In genomic region chr12:92363295-92364146, GRCh38 we compare ENCODE assay signal across 1 cellular context.
TF ChIP-seq lines count a peak whose summit lies in the region.

No MANE protein-coding gene starts in this region.

TF ChIP-seq in GM12878, 131 proteins besides CTCF, POLR2A, EP300 and RAD21 (continued from another document and continues in another):
- TF ChIP-seq, protein P1, sequence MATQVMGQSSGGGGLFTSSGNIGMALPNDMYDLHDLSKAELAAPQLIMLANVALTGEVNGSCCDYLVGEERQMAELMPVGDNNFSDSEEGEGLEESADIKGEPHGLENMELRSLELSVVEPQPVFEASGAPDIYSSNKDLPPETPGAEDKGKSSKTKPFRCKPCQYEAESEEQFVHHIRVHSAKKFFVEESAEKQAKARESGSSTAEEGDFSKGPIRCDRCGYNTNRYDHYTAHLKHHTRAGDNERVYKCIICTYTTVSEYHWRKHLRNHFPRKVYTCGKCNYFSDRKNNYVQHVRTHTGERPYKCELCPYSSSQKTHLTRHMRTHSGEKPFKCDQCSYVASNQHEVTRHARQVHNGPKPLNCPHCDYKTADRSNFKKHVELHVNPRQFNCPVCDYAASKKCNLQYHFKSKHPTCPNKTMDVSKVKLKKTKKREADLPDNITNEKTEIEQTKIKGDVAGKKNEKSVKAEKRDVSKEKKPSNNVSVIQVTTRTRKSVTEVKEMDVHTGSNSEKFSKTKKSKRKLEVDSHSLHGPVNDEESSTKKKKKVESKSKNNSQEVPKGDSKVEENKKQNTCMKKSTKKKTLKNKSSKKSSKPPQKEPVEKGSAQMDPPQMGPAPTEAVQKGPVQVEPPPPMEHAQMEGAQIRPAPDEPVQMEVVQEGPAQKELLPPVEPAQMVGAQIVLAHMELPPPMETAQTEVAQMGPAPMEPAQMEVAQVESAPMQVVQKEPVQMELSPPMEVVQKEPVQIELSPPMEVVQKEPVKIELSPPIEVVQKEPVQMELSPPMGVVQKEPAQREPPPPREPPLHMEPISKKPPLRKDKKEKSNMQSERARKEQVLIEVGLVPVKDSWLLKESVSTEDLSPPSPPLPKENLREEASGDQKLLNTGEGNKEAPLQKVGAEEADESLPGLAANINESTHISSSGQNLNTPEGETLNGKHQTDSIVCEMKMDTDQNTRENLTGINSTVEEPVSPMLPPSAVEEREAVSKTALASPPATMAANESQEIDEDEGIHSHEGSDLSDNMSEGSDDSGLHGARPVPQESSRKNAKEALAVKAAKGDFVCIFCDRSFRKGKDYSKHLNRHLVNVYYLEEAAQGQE (IDR thresholded peaks at IDR 0.05; ENCODE audit: low read depth, low read length): peak; percentile 23; the same call in 1 of the 2 replicates
- TF ChIP-seq TARDBP (IDR thresholded peaks at IDR 0.05; ENCODE audit: borderline replicate concordance) (no peak), ZNF217 (IDR thresholded peaks at IDR 0.05) (no peak), FOXK2 (IDR thresholded peaks at IDR 0.05) (no peak), CREM (IDR thresholded peaks at IDR 0.05; ENCODE audit: low read depth) (no peak; the same call in 1 of the 2 replicates), SIN3A (IDR thresholded peaks at IDR 0.05; ENCODE audit: low read depth, low read length) (no peak), MTA2 (IDR thresholded peaks at IDR 0.05; ENCODE audit: low read depth) (peak; percentile 66), ATF2 (IDR thresholded peaks at IDR 0.05; ENCODE audit: low read length) (peak; percentile 89), TAF1 (IDR thresholded peaks at IDR 0.05; ENCODE audit: borderline replicate concordance, low read depth, low read length) (peak; percentile 75), BHLHE40 (IDR thresholded peaks at IDR 0.05; ENCODE audit: borderline replicate concordance in 1 of 2, low read depth in 2 of 2, low read length in 1 of 2) (peak; percentile 90 to 91; a peak in 3 of 4 replicates), ZBED1 (IDR thresholded peaks at IDR 0.05; ENCODE audit: borderline replicate concordance) (peak; percentile 84), MYB (IDR thresholded peaks at IDR 0.05; ENCODE audit: borderline replicate concordance, low read depth, low read length) (no peak), PAX8 (IDR thresholded peaks at IDR 0.05) (peak; percentile 19; the same call in 1 of the 2 replicates), TCF3 (IDR thresholded peaks at IDR 0.05; ENCODE audit: borderline replicate concordance, insufficient read depth, low read depth, low read length) (peak; percentile 82), POLR2AphosphoS2 (IDR thresholded peaks at IDR 0.05; ENCODE audit: low read depth, low read length) (peak; percentile 68), GABPA (IDR thresholded peaks at IDR 0.05; ENCODE audit: low read depth) (no peak), CBX5 (IDR thresholded peaks at IDR 0.05; ENCODE audit: low read depth) (peak; percentile 94; the same call in 1 of the 2 replicates), CREB1 (IDR thresholded peaks at IDR 0.05; ENCODE audit: low read depth) (peak; percentile 27; the same call in 1 of the 2 replicates), FOS (IDR thresholded peaks at IDR 0.05; ENCODE audit: borderline replicate concordance, extremely low read depth, insufficient read length) (no peak), RUNX3 (IDR thresholded peaks at IDR 0.05; ENCODE audit: low read length) (peak; percentile 70), HDAC6 (IDR thresholded peaks at IDR 0.05; ENCODE audit: unreplicated experiment) (peak; percentile 7), SMARCA5 (IDR thresholded peaks at IDR 0.05) (peak; percentile 32; the same call in 1 of the 2 replicates), BACH1 (IDR thresholded peaks at IDR 0.05; ENCODE audit: borderline replicate concordance) (peak; percentile 58), PKNOX1 (IDR thresholded peaks at IDR 0.05) (peak; percentile 25; the same call in 1 of the 2 replicates), STAT1 (conservative IDR thresholded peaks at IDR 0.05) (no peak), SPI1 (IDR thresholded peaks at IDR 0.05; ENCODE audit: borderline replicate concordance, insufficient read depth, low read depth, low read length) (peak; percentile 98), MYC (IDR thresholded peaks at IDR 0.05; ENCODE audit: insufficient read depth, insufficient read length, insufficient replicate concordance, low read length, severe bottlenecking) (no peak), SREBF1 (IDR thresholded peaks at IDR 0.05; ENCODE audit: low read length) (no peak), ZZZ3 (IDR thresholded peaks at IDR 0.05; ENCODE audit: control insufficient read depth, insufficient read length, low read depth) (no peak), NRF1 (conservative IDR thresholded peaks at IDR 0.05; ENCODE audit: low read depth, low read length) (no peak), ZNF622 (IDR thresholded peaks at IDR 0.05) (no peak), ZBTB4 (CRISPR knock-in tag; IDR thresholded peaks at IDR 0.05) (no peak), ZNF24 (IDR thresholded peaks at IDR 0.05) (peak; percentile 66; the same call in 1 of the 2 replicates), KDM1A (IDR thresholded peaks at IDR 0.05; ENCODE audit: borderline replicate concordance) (no peak), ATF7 (IDR thresholded peaks at IDR 0.05; ENCODE audit: low read depth) (peak; percentile 48; the same call in 1 of the 2 replicates), NFYA (IDR thresholded peaks at IDR 0.05; ENCODE audit: borderline replicate concordance, low read depth, low read length) (no peak), PML (IDR thresholded peaks at IDR 0.05; ENCODE audit: low read length) (peak; percentile 91), CHD1 (IDR thresholded peaks at IDR 0.05; ENCODE audit: low read depth, low read length) (no peak), NFIC (IDR thresholded peaks at IDR 0.05; ENCODE audit: low read depth, low read length) (peak; percentile 96), TCF7 (IDR thresholded peaks at IDR 0.05; ENCODE audit: borderline replicate concordance) (0 out of 2 replicates have a peak, but pooled peaks have one; percentile 10)
- TF ChIP-seq, protein P2, sequence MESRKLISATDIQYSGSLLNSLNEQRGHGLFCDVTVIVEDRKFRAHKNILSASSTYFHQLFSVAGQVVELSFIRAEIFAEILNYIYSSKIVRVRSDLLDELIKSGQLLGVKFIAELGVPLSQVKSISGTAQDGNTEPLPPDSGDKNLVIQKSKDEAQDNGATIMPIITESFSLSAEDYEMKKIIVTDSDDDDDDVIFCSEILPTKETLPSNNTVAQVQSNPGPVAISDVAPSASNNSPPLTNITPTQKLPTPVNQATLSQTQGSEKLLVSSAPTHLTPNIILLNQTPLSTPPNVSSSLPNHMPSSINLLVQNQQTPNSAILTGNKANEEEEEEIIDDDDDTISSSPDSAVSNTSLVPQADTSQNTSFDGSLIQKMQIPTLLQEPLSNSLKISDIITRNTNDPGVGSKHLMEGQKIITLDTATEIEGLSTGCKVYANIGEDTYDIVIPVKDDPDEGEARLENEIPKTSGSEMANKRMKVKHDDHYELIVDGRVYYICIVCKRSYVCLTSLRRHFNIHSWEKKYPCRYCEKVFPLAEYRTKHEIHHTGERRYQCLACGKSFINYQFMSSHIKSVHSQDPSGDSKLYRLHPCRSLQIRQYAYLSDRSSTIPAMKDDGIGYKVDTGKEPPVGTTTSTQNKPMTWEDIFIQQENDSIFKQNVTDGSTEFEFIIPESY (IDR thresholded peaks at IDR 0.05): no peak
- TF ChIP-seq, protein P3, sequence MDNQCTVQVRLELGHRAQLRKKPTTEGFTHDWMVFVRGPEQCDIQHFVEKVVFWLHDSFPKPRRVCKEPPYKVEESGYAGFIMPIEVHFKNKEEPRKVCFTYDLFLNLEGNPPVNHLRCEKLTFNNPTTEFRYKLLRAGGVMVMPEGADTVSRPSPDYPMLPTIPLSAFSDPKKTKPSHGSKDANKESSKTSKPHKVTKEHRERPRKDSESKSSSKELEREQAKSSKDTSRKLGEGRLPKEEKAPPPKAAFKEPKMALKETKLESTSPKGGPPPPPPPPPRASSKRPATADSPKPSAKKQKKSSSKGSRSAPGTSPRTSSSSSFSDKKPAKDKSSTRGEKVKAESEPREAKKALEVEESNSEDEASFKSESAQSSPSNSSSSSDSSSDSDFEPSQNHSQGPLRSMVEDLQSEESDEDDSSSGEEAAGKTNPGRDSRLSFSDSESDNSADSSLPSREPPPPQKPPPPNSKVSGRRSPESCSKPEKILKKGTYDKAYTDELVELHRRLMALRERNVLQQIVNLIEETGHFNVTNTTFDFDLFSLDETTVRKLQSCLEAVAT (IDR thresholded peaks at IDR 0.05): peak; percentile 93
- TF ChIP-seq, protein P4, sequence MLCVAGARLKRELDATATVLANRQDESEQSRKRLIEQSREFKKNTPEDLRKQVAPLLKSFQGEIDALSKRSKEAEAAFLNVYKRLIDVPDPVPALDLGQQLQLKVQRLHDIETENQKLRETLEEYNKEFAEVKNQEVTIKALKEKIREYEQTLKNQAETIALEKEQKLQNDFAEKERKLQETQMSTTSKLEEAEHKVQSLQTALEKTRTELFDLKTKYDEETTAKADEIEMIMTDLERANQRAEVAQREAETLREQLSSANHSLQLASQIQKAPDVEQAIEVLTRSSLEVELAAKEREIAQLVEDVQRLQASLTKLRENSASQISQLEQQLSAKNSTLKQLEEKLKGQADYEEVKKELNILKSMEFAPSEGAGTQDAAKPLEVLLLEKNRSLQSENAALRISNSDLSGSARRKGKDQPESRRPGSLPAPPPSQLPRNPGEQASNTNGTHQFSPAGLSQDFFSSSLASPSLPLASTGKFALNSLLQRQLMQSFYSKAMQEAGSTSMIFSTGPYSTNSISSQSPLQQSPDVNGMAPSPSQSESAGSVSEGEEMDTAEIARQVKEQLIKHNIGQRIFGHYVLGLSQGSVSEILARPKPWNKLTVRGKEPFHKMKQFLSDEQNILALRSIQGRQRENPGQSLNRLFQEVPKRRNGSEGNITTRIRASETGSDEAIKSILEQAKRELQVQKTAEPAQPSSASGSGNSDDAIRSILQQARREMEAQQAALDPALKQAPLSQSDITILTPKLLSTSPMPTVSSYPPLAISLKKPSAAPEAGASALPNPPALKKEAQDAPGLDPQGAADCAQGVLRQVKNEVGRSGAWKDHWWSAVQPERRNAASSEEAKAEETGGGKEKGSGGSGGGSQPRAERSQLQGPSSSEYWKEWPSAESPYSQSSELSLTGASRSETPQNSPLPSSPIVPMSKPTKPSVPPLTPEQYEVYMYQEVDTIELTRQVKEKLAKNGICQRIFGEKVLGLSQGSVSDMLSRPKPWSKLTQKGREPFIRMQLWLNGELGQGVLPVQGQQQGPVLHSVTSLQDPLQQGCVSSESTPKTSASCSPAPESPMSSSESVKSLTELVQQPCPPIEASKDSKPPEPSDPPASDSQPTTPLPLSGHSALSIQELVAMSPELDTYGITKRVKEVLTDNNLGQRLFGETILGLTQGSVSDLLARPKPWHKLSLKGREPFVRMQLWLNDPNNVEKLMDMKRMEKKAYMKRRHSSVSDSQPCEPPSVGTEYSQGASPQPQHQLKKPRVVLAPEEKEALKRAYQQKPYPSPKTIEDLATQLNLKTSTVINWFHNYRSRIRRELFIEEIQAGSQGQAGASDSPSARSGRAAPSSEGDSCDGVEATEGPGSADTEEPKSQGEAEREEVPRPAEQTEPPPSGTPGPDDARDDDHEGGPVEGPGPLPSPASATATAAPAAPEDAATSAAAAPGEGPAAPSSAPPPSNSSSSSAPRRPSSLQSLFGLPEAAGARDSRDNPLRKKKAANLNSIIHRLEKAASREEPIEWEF (IDR thresholded peaks at IDR 0.05; ENCODE audit: insufficient replicate concordance, low read depth, low read length): no peak
- TF ChIP-seq, protein P5, sequence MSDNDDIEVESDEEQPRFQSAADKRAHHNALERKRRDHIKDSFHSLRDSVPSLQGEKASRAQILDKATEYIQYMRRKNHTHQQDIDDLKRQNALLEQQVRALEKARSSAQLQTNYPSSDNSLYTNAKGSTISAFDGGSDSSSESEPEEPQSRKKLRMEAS (IDR thresholded peaks at IDR 0.05; ENCODE audit: low read depth, low read length): 0 out of 2 replicates have a peak, but pooled peaks have one; percentile 29
- TF ChIP-seq, protein P6, sequence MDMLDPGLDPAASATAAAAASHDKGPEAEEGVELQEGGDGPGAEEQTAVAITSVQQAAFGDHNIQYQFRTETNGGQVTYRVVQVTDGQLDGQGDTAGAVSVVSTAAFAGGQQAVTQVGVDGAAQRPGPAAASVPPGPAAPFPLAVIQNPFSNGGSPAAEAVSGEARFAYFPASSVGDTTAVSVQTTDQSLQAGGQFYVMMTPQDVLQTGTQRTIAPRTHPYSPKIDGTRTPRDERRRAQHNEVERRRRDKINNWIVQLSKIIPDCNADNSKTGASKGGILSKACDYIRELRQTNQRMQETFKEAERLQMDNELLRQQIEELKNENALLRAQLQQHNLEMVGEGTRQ (IDR thresholded peaks at IDR 0.05; ENCODE audit: borderline replicate concordance, low read depth, low read length): no peak
